Comparison of ENCODE assay signal across 10 cellular contexts in genomic region chr16:88768041-88768876, GRCh38. TPM values are rescaled to one million over a fixed set of nuclear protein-coding genes. Genes with fewer than 3 reads are reported as not detected.
DNase-seq lines count a peak whose midpoint lies in the region; ATAC-seq, FAIRE-seq and TF ChIP-seq lines count a peak whose summit lies in the region.
"Had no signal": no experiment of that assay in that cellular context is flagged by ENCODE, and none has a peak within 500 bp of the region (broad histone marks: within the 10 kb centered on the region; RNA-seq: fewer than 3 reads in every experiment).

No MANE protein-coding gene starts in this region.

- no peaks in the 10 kb centered on the region for H3K36me3 ChIP-seq in CD8-positive, alpha-beta memory T cell (ENCODE audit: insufficient read depth, low read length)
- H3K36me3 ChIP-seq in Peyer's patch, result no peaks in the 10 kb centered on the region
- H3K36me3 ChIP-seq in rectal smooth muscle tissue (ENCODE audit: control insufficient read depth, insufficient read depth, low read length), result no peaks in the 10 kb centered on the region
- no peaks in the 10 kb centered on the region for H3K36me3 ChIP-seq in gastrocnemius medialis

- H3K9me3 ChIP-seq in CD8-positive, alpha-beta memory T cell (ENCODE audit: low read length), result no peaks in the 10 kb centered on the region
- H3K9me3 ChIP-seq in Peyer's patch, result no peaks in the 10 kb centered on the region
- no peaks in the 10 kb centered on the region for H3K9me3 ChIP-seq in gastrocnemius medialis

- H3K36me3 Mint-ChIP-seq in CD8-positive, alpha-beta memory T cell, result peaks cover 0 to 21% (median 3%) of the 10 kb centered on the region in 3 donors

- no peak for ATAC-seq in gastrocnemius medialis
- ATAC-seq: foreskin keratinocyte had no signal

- TF ChIP-seq POLR2A in Peyer's patch (IDR thresholded peaks at IDR 0.05) (no peak), GM12891 (IDR thresholded peaks at IDR 0.05; ENCODE audit: low read depth, low read length) (no peak), gastrocnemius medialis (IDR thresholded peaks at IDR 0.05) (no peak)

- H3K27ac Mint-ChIP-seq in CD8-positive, alpha-beta memory T cell, result peak overlapping the region in 1 of 8 donors; percentile 27

- DNase-seq in CD8-positive, alpha-beta memory T cell, result no peak
- no peak for DNase-seq in Peyer's patch
- peak; percentile 48 for DNase-seq in fibroblast of the conjunctiva (ENCODE audit: low read depth)
- no peak for DNase-seq in GM12891 (ENCODE audit: insufficient read length, low spot score)
- no peak for DNase-seq in gastrocnemius medialis
- no peak for DNase-seq in SKM-1 (lab: John Stamatoyannopoulos, UW; ENCODE audit: unreplicated experiment)
- DNase-seq in middle frontal gyrus (ENCODE audit: extremely low spot score, low spot score), result no peak
- DNase-seq: foreskin keratinocyte, NCI-H187 had no signal

- POLR2A ChIA-PET in CD8-positive, alpha-beta memory T cell (lab: Charles Lee), result interaction anchor here (0.6 to 2.1 kb wide), 3 partner anchors 8 to 34 kb away, joined by 3 to 12 read pairs (median 8); no protein-coding TSS in a partner anchor

- no peaks in the 10 kb centered on the region for H3K27me3 Mint-ChIP-seq in CD8-positive, alpha-beta memory T cell

- H3K27ac ChIP-seq in CD8-positive, alpha-beta memory T cell (ENCODE audit: low read depth, low read length), result peak overlapping the region; percentile 51
- H3K27ac ChIP-seq in Peyer's patch, result peak overlapping the region in 3 of 4 donors; percentile 49 to 89 (median 87)
- H3K27ac ChIP-seq in rectal smooth muscle tissue (ENCODE audit: low read depth, low read length), result peak overlapping the region; percentile 90
- no peak overlapping the region for H3K27ac ChIP-seq in gastrocnemius medialis
- H3K27ac ChIP-seq: foreskin keratinocyte had no signal

- intact Hi-C loops in gastrocnemius medialis (cut with DNase I; ENCODE audit: low total_unique reads), result no loop called here

- H3K9ac ChIP-seq in rectal smooth muscle tissue (ENCODE audit: low read length), result no peak overlapping the region

- H3K27me3 ChIP-seq in CD8-positive, alpha-beta memory T cell (ENCODE audit: insufficient read depth, low read length, poor library complexity, severe bottlenecking), result no peaks in the 10 kb centered on the region
- H3K27me3 ChIP-seq in Peyer's patch (no peaks in the 10 kb centered on the region), rectal smooth muscle tissue (ENCODE audit: control insufficient read depth, insufficient read depth, low read length) (no peaks in the 10 kb centered on the region), gastrocnemius medialis (peaks cover 2 to 21% (median 3%) of the 10 kb centered on the region in 3 donors)
- H3K27me3 ChIP-seq: foreskin keratinocyte had no signal

- H3K4me3 ChIP-seq in CD8-positive, alpha-beta memory T cell (ENCODE audit: low read length), result no peak overlapping the region
- H3K4me3 ChIP-seq in Peyer's patch (peak overlapping the region in 1 of 4 donors; percentile 2), rectal smooth muscle tissue (ENCODE audit: low read length) (no peak overlapping the region), gastrocnemius medialis (no peak overlapping the region)

- FAIRE-seq in GM12891 (lab: Jason Lieb, UNC), result no peak

- peaks cover 41% of the 10 kb centered on the region for H3K4me1 ChIP-seq in CD8-positive, alpha-beta memory T cell (ENCODE audit: insufficient read depth, low read length)
- peaks cover 9 to 69% (median 17%) of the 10 kb centered on the region in 4 donors for H3K4me1 ChIP-seq in Peyer's patch
- H3K4me1 ChIP-seq in rectal smooth muscle tissue (ENCODE audit: control insufficient read depth, insufficient read depth, low read length), result peaks cover 59% of the 10 kb centered on the region
- peaks cover 12 to 43% of the 10 kb centered on the region in 2 donors for H3K4me1 ChIP-seq in gastrocnemius medialis

- H3K4me1 Mint-ChIP-seq in CD8-positive, alpha-beta memory T cell, result peaks cover 27 to 62% (median 29%) of the 10 kb centered on the region in 3 donors

- CTCF ChIA-PET in CD8-positive, alpha-beta memory T cell (lab: Charles Lee), result interaction anchor here (1.5 to 2.6 kb wide), 2 partner anchors 27 to 31 kb away, joined by 3 to 9 read pairs; no protein-coding TSS in a partner anchor

- TF ChIP-seq CTCF in Peyer's patch (IDR thresholded peaks at IDR 0.05), result no peak
- TF ChIP-seq CTCF in gastrocnemius medialis (IDR thresholded peaks at IDR 0.05 in 4 of 5, conservative IDR thresholded peaks at IDR 0.05 in 1 of 5), result no peak

- no peaks in the 10 kb centered on the region for H3K9me3 Mint-ChIP-seq in CD8-positive, alpha-beta memory T cell

- in situ Hi-C loops in gastrocnemius medialis (cut with MboI; ENCODE audit: low sequenced_read_pairs in 4 of 4), result no loop called here

- no peak overlapping the region for H3K4me3 Mint-ChIP-seq in CD8-positive, alpha-beta memory T cell

TF ChIP-seq in GM12891, 5 proteins besides CTCF, POLR2A, EP300 and RAD21:
- TF ChIP-seq SPI1 (IDR thresholded peaks at IDR 0.05; ENCODE audit: low read depth, low read length) (no peak), POU2F2 (IDR thresholded peaks at IDR 0.05; ENCODE audit: low read depth, low read length) (no peak), PAX5 (IDR thresholded peaks at IDR 0.05; ENCODE audit: insufficient read depth, low read length, severe bottlenecking) (no peak), POLR2AphosphoS5 (IDR thresholded peaks at IDR 0.05; ENCODE audit: low read depth, low read length) (no peak), TAF1 (IDR thresholded peaks at IDR 0.05; ENCODE audit: low read depth, low read length) (no peak)

RNA-seq across cellular contexts. Expression of gene PIEZO1, which starts 16.8 kb away (rescaled TPM):
- 100 to 1,000 TPM; 215 to 230 TPM for total RNA-seq in CD8-positive, alpha-beta memory T cell
- polyA plus RNA-seq in CD8-positive, alpha-beta memory T cell, result 58.4 TPM
- total RNA-seq in Peyer's patch (100 to 1,000 TPM in 3 of 4 donors, 10 to 100 TPM in 1; 76.9 to 218 (median 183) TPM), gastrocnemius medialis (10 to 100 TPM in 3 of 4 donors, 1 to 10 TPM in 1; 9.0 to 37.0 (median 16.5) TPM)
- 67.7 TPM for polyA plus RNA-seq in GM12891 (2012; ENCODE audit: low read depth, missing spikeins)

RNA-seq across cellular contexts. Expression of gene CDT1, which starts 35.3 kb away (rescaled TPM):
- total RNA-seq in CD8-positive, alpha-beta memory T cell, result 100 to 1,000 TPM in 1 of 2 experiments, 10 to 100 TPM in 1; 97.6 to 106 TPM
- 0.26 TPM for polyA plus RNA-seq in CD8-positive, alpha-beta memory T cell
- total RNA-seq in Peyer's patch (10 to 100 TPM in 2 of 4 donors, 1 to 10 TPM in 2; 7.9 to 28.1 (median 10.1) TPM), gastrocnemius medialis (1 to 10 TPM in 1 of 4 donors, under 1 TPM in 2, not detected in 1; 0.31 to 2.5 (median 0.42) TPM)
- 29.8 TPM for polyA plus RNA-seq in GM12891 (2012; ENCODE audit: low read depth, missing spikeins)

RNA-seq across cellular contexts. Expression of gene APRT, which starts 43.5 kb away (rescaled TPM):
- 100 to 1,000 TPM; 338 to 348 TPM for total RNA-seq in CD8-positive, alpha-beta memory T cell
- 490 TPM for polyA plus RNA-seq in CD8-positive, alpha-beta memory T cell
- total RNA-seq in Peyer's patch (100 to 1,000 TPM; 109 to 190 (median 122) TPM), gastrocnemius medialis (10 to 100 TPM; 56.2 to 78.7 (median 62.4) TPM)
- polyA plus RNA-seq in GM12891 (2012; ENCODE audit: low read depth, missing spikeins), result 182 TPM

Comparison
In these comparisons a context has a peak if more than half of its experiments do, and no peak if none do; other contexts are left out.
1. H3K27ac ChIP-seq: peak in CD8-positive, alpha-beta memory T cell (single experiment), Peyer's patch (3 of 4) and rectal smooth muscle tissue (single experiment); none in gastrocnemius medialis (0 of 4).